Comparison of ENCODE assay signal across 8 cellular contexts in genomic region chr22:17243524-17243923, GRCh38. TPM values are rescaled to one million over a fixed set of nuclear protein-coding genes. Genes with fewer than 3 reads are reported as not detected.
DNase-seq lines count a peak whose midpoint lies in the region; ATAC-seq and TF ChIP-seq lines count a peak whose summit lies in the region.

No MANE protein-coding gene starts in this region.

- H3K36me3 Mint-ChIP-seq in endothelial cell (ENCODE audit: low read depth, unreplicated experiment), result no peaks in the 10 kb centered on the region

- H3K4me1 Mint-ChIP-seq in endothelial cell (ENCODE audit: unreplicated experiment), result no peaks in the 10 kb centered on the region

- no peaks in the 10 kb centered on the region for H3K9me3 Mint-ChIP-seq in endothelial cell (ENCODE audit: unreplicated experiment)

- peak; percentile 61 for DNase-seq in HPDE6-E6E7 (ENCODE audit: extremely low spot score)
- DNase-seq in epithelial cell of esophagus (ENCODE audit: low read depth), result peak; percentile 33
- DNase-seq in mesenteric fat pad (ENCODE audit: low spot score), result no peak
- DNase-seq in putamen (ENCODE audit: low spot score), result no peak
- no peak for DNase-seq in DMS114 treated with DMSO at 0.1 percent for 48 hours (lab: John Stamatoyannopoulos, UW; ENCODE audit: unreplicated experiment)
- DNase-seq in endothelial cell (ENCODE audit: low spot score), result no peak

- H3K27me3 Mint-ChIP-seq in endothelial cell (ENCODE audit: unreplicated experiment), result peaks cover 3% of the 10 kb centered on the region

- H3K27ac Mint-ChIP-seq in endothelial cell (ENCODE audit: unreplicated experiment), result no peak overlapping the region

- no peak overlapping the region for H3K4me3 ChIP-seq in epithelial cell of esophagus (ENCODE audit: low read length)

- H3K4me3 Mint-ChIP-seq in endothelial cell (ENCODE audit: unreplicated experiment), result no peak overlapping the region

- TF ChIP-seq CTCF in epithelial cell of esophagus (IDR thresholded peaks at IDR 0.05; ENCODE audit: insufficient read depth, low read depth, low read length, missing control alignments) (no peak), endothelial cell (IDR thresholded peaks at IDR 0.05; ENCODE audit: unreplicated experiment) (no peak)

- ATAC-seq in GM18498 (IDR thresholded peaks at IDR 0.05; ENCODE audit: unreplicated experiment), result peak; percentile 87
- peak; percentile 92 for ATAC-seq in GM21447 (IDR thresholded peaks at IDR 0.05; ENCODE audit: unreplicated experiment)

RNA-seq across cellular contexts. Expression of gene ADA2, which starts 24.3 kb away (rescaled TPM):
- total RNA-seq in mesenteric fat pad, result 12.4 TPM
- total RNA-seq in endothelial cell (ENCODE audit: unreplicated experiment), result 12.6 TPM

Comparison
In these comparisons a context has a peak if more than half of its experiments do, and no peak if none do; other contexts are left out.
1. DNase-seq: peak in HPDE6-E6E7 (single experiment) and epithelial cell of esophagus (single experiment); none in mesenteric fat pad (single experiment), putamen (single experiment), DMS114 treated with DMSO at 0.1 percent for 48 hours (single experiment) and endothelial cell (single experiment).